ENCODE assay signal across 8 cellular contexts in genomic region chr7:122136639-122137253, GRCh38. TPM values are rescaled to one million over a fixed set of nuclear protein-coding genes. Genes with fewer than 3 reads are reported as not detected.
DNase-seq lines count a peak whose midpoint lies in the region; ATAC-seq and TF ChIP-seq lines count a peak whose summit lies in the region.

No MANE protein-coding gene starts in this region.

- H3K4me3 ChIP-seq in fibroblast of villous mesenchyme (ENCODE audit: low read depth, low read length): peak overlapping the region; percentile 54
- H3K4me3 ChIP-seq in psoas muscle: peak overlapping the region; percentile 57

- no peak for TF ChIP-seq CTCF in fibroblast of villous mesenchyme (IDR thresholded peaks at IDR 0.05; ENCODE audit: insufficient read depth, low read depth, low read length)
- TF ChIP-seq CTCF in psoas muscle (IDR thresholded peaks at IDR 0.05): no peak

- peaks cover 0 to 2% of the 10 kb centered on the region in 2 donors for H3K36me3 ChIP-seq in psoas muscle (ENCODE audit: insufficient read depth in 1 of 2, low read depth in 1 of 2)

- no peaks in the 10 kb centered on the region for H3K36me3 Mint-ChIP-seq in activated T-helper 1 cell treated with anti-CD3 and anti-CD28 coated beads, Interleukin-12 subunit alpha, Interleukin-12 subunit beta, Interleukin-2, Interleukin-4 antibody, amounts not matched to agents 30 ng/mL and 10 ng/mL and 1 ng/mL, durations not matched to agents 14 hours and 24 hours and 36 hours (ENCODE audit: low read depth)

- no peak overlapping the region for H3K27ac Mint-ChIP-seq in activated T-helper 1 cell treated with anti-CD3 and anti-CD28 coated beads, Interleukin-12 subunit alpha, Interleukin-12 subunit beta, Interleukin-2, Interleukin-4 antibody, amounts not matched to agents 30 ng/mL and 10 ng/mL and 1 ng/mL, durations not matched to agents 14 hours and 24 hours and 36 hours

- no peaks in the 10 kb centered on the region for H3K4me1 Mint-ChIP-seq in activated T-helper 1 cell treated with anti-CD3 and anti-CD28 coated beads, Interleukin-12 subunit alpha, Interleukin-12 subunit beta, Interleukin-2, Interleukin-4 antibody, amounts not matched to agents 30 ng/mL and 10 ng/mL and 1 ng/mL, durations not matched to agents 14 hours and 24 hours and 36 hours (ENCODE audit: low read depth)

- H3K9me3 ChIP-seq in psoas muscle: no peaks in the 10 kb centered on the region

- H3K9me3 Mint-ChIP-seq in activated T-helper 1 cell treated with anti-CD3 and anti-CD28 coated beads, Interleukin-12 subunit alpha, Interleukin-12 subunit beta, Interleukin-2, Interleukin-4 antibody, amounts not matched to agents 30 ng/mL and 10 ng/mL and 1 ng/mL, durations not matched to agents 14 hours and 24 hours and 36 hours: no peaks in the 10 kb centered on the region

- peaks cover 17% of the 10 kb centered on the region for H3K27me3 Mint-ChIP-seq in activated T-helper 1 cell treated with anti-CD3 and anti-CD28 coated beads, Interleukin-12 subunit alpha, Interleukin-12 subunit beta, Interleukin-2, Interleukin-4 antibody, amounts not matched to agents 30 ng/mL and 10 ng/mL and 1 ng/mL, durations not matched to agents 14 hours and 24 hours and 36 hours (ENCODE audit: insufficient read depth)

- no peak for ATAC-seq in psoas muscle
- ATAC-seq in GM18858 (IDR thresholded peaks at IDR 0.05; ENCODE audit: unreplicated experiment): no peak

- no peak overlapping the region for H3K4me3 Mint-ChIP-seq in activated T-helper 1 cell treated with anti-CD3 and anti-CD28 coated beads, Interleukin-12 subunit alpha, Interleukin-12 subunit beta, Interleukin-2, Interleukin-4 antibody, amounts not matched to agents 30 ng/mL and 10 ng/mL and 1 ng/mL, durations not matched to agents 14 hours and 24 hours and 36 hours

- H3K27ac ChIP-seq in psoas muscle: peak overlapping the region; percentile 25

- peaks cover 22% of the 10 kb centered on the region for H3K4me1 ChIP-seq in psoas muscle

- WGBS in psoas muscle, 3 donors: 38 to 55% (median 52%) methylated on average over 1 of the region's 1 CpG

- no peaks in the 10 kb centered on the region for H3K27me3 ChIP-seq in psoas muscle (ENCODE audit: insufficient read depth in 3 of 3, low read length in 2 of 3)

- intact Hi-C loops in psoas muscle (cut with DNase I): no loop called here
- intact Hi-C loops in activated T-helper 1 cell treated with anti-CD3 and anti-CD28 coated beads, Interleukin-12 subunit alpha, Interleukin-12 subunit beta, Interleukin-2, Interleukin-4 antibody, amounts not matched to agents 30 ng/mL and 10 ng/mL and 1 ng/mL, durations not matched to agents 14 hours and 24 hours and 36 hours (cut with micrococcal nuclease): no loop called here

- DNase-seq in Daoy (ENCODE audit: low read depth): peak; percentile 46
- DNase-seq in RPMI7951 (ENCODE audit: low read depth): peak; percentile 32
- DNase-seq in fibroblast of villous mesenchyme (ENCODE audit: low read depth): peak; percentile 67
- no peak for DNase-seq in psoas muscle
- DNase-seq in activated T-helper 1 cell treated with anti-CD3 and anti-CD28 coated beads, Interleukin-12 subunit alpha, Interleukin-12 subunit beta, Interleukin-2, Interleukin-4 antibody, amounts not matched to agents 30 ng/mL and 10 ng/mL and 1 ng/mL, durations not matched to agents 14 hours and 24 hours and 36 hours (ENCODE audit: low spot score): no peak
- DNase-seq in stimulated activated CD4-positive, alpha-beta T cell treated with anti-CD3 and anti-CD28 coated beads, Interleukin-4, amount 100 ng/mL, for 1 hour: no peak
- no peak for DNase-seq in NCI-H128 (lab: John Stamatoyannopoulos, UW; ENCODE audit: unreplicated experiment)

RNA-seq across cellular contexts. Expression of gene AASS, which starts 7.3 kb away (rescaled TPM):
- 39.8 and 44.1 TPM in 2 replicates for total RNA-seq in Daoy (2014; rRNA removed; shearing (Covaris generic))
- total RNA-seq in RPMI7951 (2014; rRNA removed; shearing (Covaris generic)): 19.5 and 21.1 TPM in 2 replicates
- 36.4 and 63.0 TPM in 2 replicates for total RNA-seq in fibroblast of villous mesenchyme
- 1 to 10 TPM; 4.1 to 9.6 (median 6.9) TPM for total RNA-seq in psoas muscle
- polyA plus RNA-seq in psoas muscle: 1 to 10 TPM; 2.8 to 4.8 (median 4.2) TPM
- 1.0 TPM in 2 replicates for total RNA-seq in activated T-helper 1 cell treated with anti-CD3 and anti-CD28 coated beads, Interleukin-12 subunit alpha, Interleukin-12 subunit beta, Interleukin-2, Interleukin-4 antibody, amounts not matched to agents 30 ng/mL and 10 ng/mL and 1 ng/mL, durations not matched to agents 14 hours and 24 hours and 36 hours

Comparison
In these comparisons a context has a peak if more than half of its experiments do, and no peak if none do; other contexts are left out.
1. DNase-seq: peak in Daoy (single experiment), RPMI7951 (single experiment) and fibroblast of villous mesenchyme (single experiment); none in psoas muscle (0 of 2), activated T-helper 1 cell treated with anti-CD3 and anti-CD28 coated beads, Interleukin-12 subunit alpha, Interleukin-12 subunit beta, Interleukin-2, Interleukin-4 antibody, amounts not matched to agents 30 ng/mL and 10 ng/mL and 1 ng/mL, durations not matched to agents 14 hours and 24 hours and 36 hours (single experiment), stimulated activated CD4-positive, alpha-beta T cell treated with anti-CD3 and anti-CD28 coated beads, Interleukin-4, amount 100 ng/mL, for 1 hour (single experiment) and NCI-H128 (single experiment).